ENCODE assay signal across 26 cellular contexts in genomic region chr2:159545080-159545479, GRCh38.
"Had no signal": no experiment of that assay in that cellular context is flagged by ENCODE, and none has a peak within 500 bp of the region (broad histone marks: within the 10 kb centered on the region; RNA-seq: fewer than 3 reads in every experiment).

No MANE protein-coding gene starts in this region.

- DNase-seq: activated CD4-positive, alpha-beta memory T cell treated with anti-CD3 and anti-CD28 coated beads, Interleukin-2, amount 10 ng/mL, durations not matched to agents 7 days and 5 days; activated CD4-positive, alpha-beta T cell treated with anti-CD3 and anti-CD28 coated beads for 36 hours; activated CD4-positive, alpha-beta T cell treated with anti-CD3 and anti-CD28 coated beads, Interleukin-2, amount 50 U/mL, for 1 hour; activated CD4-positive, CD25-positive, alpha-beta regulatory T cell; activated gamma-delta T cell; activated naive CD4-positive, alpha-beta T cell treated with anti-CD3 and anti-CD28 coated beads for 36 hours; activated T-cell treated with anti-CD3 and anti-CD28 coated beads for 4 hours; activated T-cell treated with anti-CD3 and anti-CD28 coated beads, Interleukin-2, amount 50 U/mL, for 48 hours; anterior cingulate cortex; caudate nucleus; Karpas-422; NCI-H1105; NCI-H1436; NCI-H1694 treated with DMSO at 0.1 percent for 48 hours; NCI-H2029 treated with DMSO at 0.1 percent for 48 hours; NCI-H446; NCI-H524; SHP77; T-helper 17 cell; T-helper 9 cell had no signal

- H3K27ac ChIP-seq: breast epithelium, SJSA1 had no signal

- H3K4me3 ChIP-seq: breast epithelium, K562, SJSA1 had no signal

- H3K27ac Mint-ChIP-seq: activated CD4-positive, alpha-beta memory T cell treated with anti-CD3 and anti-CD28 coated beads, Interleukin-2, amount 10 ng/mL, durations not matched to agents 7 days and 5 days; activated CD4-positive, alpha-beta T cell treated with anti-CD3 and anti-CD28 coated beads for 36 hours; activated naive CD4-positive, alpha-beta T cell treated with anti-CD3 and anti-CD28 coated beads for 36 hours; activated naive CD8-positive, alpha-beta T cell; activated T-helper 17 cell treated with anti-CD3 and anti-CD28 coated beads, Interleukin-2, amount 50 U/mL, for 72 hours; T-helper 17 cell had no signal

- H3K27me3 Mint-ChIP-seq: activated CD4-positive, alpha-beta memory T cell treated with anti-CD3 and anti-CD28 coated beads, Interleukin-2, amount 10 ng/mL, durations not matched to agents 7 days and 5 days; activated CD4-positive, alpha-beta T cell treated with anti-CD3 and anti-CD28 coated beads for 36 hours; activated naive CD8-positive, alpha-beta T cell; activated T-helper 17 cell treated with anti-CD3 and anti-CD28 coated beads, Interleukin-2, amount 50 U/mL, for 72 hours; T-helper 17 cell had no signal

- H3K27me3 ChIP-seq: breast epithelium, SJSA1 had no signal

- H3K4me1 ChIP-seq: breast epithelium had no signal

- ATAC-seq: activated CD4-positive, alpha-beta T cell treated with anti-CD3 and anti-CD28 coated beads for 36 hours; activated T-helper 17 cell treated with anti-CD3 and anti-CD28 coated beads, Interleukin-2, amount 50 U/mL, for 72 hours; K562; SK-N-SH treated with all-trans-retinoic acid at 6 μM for 48 hours; T-helper 17 cell had no signal

- H3K9me3 ChIP-seq: SJSA1 had no signal

- H3K4me1 Mint-ChIP-seq: activated CD4-positive, alpha-beta memory T cell treated with anti-CD3 and anti-CD28 coated beads, Interleukin-2, amount 10 ng/mL, durations not matched to agents 7 days and 5 days; activated CD4-positive, alpha-beta T cell treated with anti-CD3 and anti-CD28 coated beads for 36 hours; T-helper 17 cell had no signal

- H3K4me3 Mint-ChIP-seq: activated CD4-positive, alpha-beta memory T cell treated with anti-CD3 and anti-CD28 coated beads, Interleukin-2, amount 10 ng/mL, durations not matched to agents 7 days and 5 days; activated CD4-positive, alpha-beta T cell treated with anti-CD3 and anti-CD28 coated beads for 36 hours; activated naive CD4-positive, alpha-beta T cell treated with anti-CD3 and anti-CD28 coated beads for 36 hours; activated naive CD8-positive, alpha-beta T cell; activated T-helper 17 cell treated with anti-CD3 and anti-CD28 coated beads, Interleukin-2, amount 50 U/mL, for 72 hours; T-helper 17 cell had no signal

- H3K36me3 ChIP-seq: breast epithelium, SJSA1 had no signal
